ENCODE assay signal across 14 cellular contexts in genomic region chr10:43444313-43444712, GRCh38.
"Had no signal": no experiment of that assay in that cellular context is flagged by ENCODE, and none has a peak within 500 bp of the region (broad histone marks: within the 10 kb centered on the region; RNA-seq: fewer than 3 reads in every experiment).

No MANE protein-coding gene starts in this region.

- ATAC-seq: left lung, sciatic nerve had no signal

- H3K27me3 ChIP-seq: esophagus muscularis mucosa, left lung, upper lobe of left lung had no signal

- H3K36me3 ChIP-seq: left lung, upper lobe of left lung had no signal

- H3K9me3 Mint-ChIP-seq: stimulated activated naive CD8-positive, alpha-beta T cell treated with anti-CD3 and anti-CD28 coated beads, Interleukin-15, Interleukin-2, amounts not matched to agents 100 ng/mL and 50 ng/mL, for 24 hours had no signal

- H3K4me1 ChIP-seq: esophagus muscularis mucosa had no signal

- H3K27ac Mint-ChIP-seq: memory B cell; stimulated activated naive CD8-positive, alpha-beta T cell treated with anti-CD3 and anti-CD28 coated beads, Interleukin-15, Interleukin-2, amounts not matched to agents 100 ng/mL and 50 ng/mL, for 24 hours had no signal

- H3K4me3 Mint-ChIP-seq: memory B cell; stimulated activated naive CD8-positive, alpha-beta T cell treated with anti-CD3 and anti-CD28 coated beads, Interleukin-15, Interleukin-2, amounts not matched to agents 100 ng/mL and 50 ng/mL, for 24 hours had no signal

- H3K9me3 ChIP-seq: esophagus muscularis mucosa, left lung, upper lobe of left lung had no signal

- H3K27ac ChIP-seq: esophagus muscularis mucosa, left lung, upper lobe of left lung had no signal

- DNase-seq: activated CD4-positive, alpha-beta T cell treated with anti-CD3 and anti-CD28 coated beads for 1 hour; activated CD8-positive, alpha-beta memory T cell treated with anti-CD3 and anti-CD28 coated beads for 24 hours; activated gamma-delta T cell treated with Interleukin-2 at 50 U/mL for 16 hours; activated T-cell treated with anti-CD3 and anti-CD28 coated beads, Interleukin-2, amount 50 U/mL, for 1 hour; foreskin fibroblast; left lung; stimulated activated CD4-positive, alpha-beta T cell treated with anti-CD3 and anti-CD28 coated beads, Interleukin-4, amount 100 ng/mL, for 1 hour; stimulated activated CD8-positive, alpha-beta memory T cell treated with anti-CD3 and anti-CD28 coated beads, Interleukin-4, amount 100 ng/mL, for 48 hours; T1000; upper lobe of left lung had no signal

- H3K4me3 ChIP-seq: esophagus muscularis mucosa, left lung, upper lobe of left lung had no signal

- H3K27me3 Mint-ChIP-seq: memory B cell; stimulated activated naive CD8-positive, alpha-beta T cell treated with anti-CD3 and anti-CD28 coated beads, Interleukin-15, Interleukin-2, amounts not matched to agents 100 ng/mL and 50 ng/mL, for 24 hours had no signal
